19 cellular contexts compared by ENCODE assay signal in genomic region chr2:69359371-69359770, GRCh38. TPM values are rescaled to one million over a fixed set of nuclear protein-coding genes. Genes with fewer than 3 reads are reported as not detected.
DNase-seq lines count a peak whose midpoint lies in the region; ATAC-seq, FAIRE-seq and TF ChIP-seq lines count a peak whose summit lies in the region.
"Had no signal": no experiment of that assay in that cellular context is flagged by ENCODE, and none has a peak within 500 bp of the region (broad histone marks: within the 10 kb centered on the region; RNA-seq: fewer than 3 reads in every experiment).

No MANE protein-coding gene starts in this region.

- H3K79me1 ChIP-seq in H9 (ENCODE audit: insufficient read depth, low read depth, low read length, poor library complexity, severe bottlenecking) = no peaks in the 10 kb centered on the region

- no peak overlapping the region for H3K56ac ChIP-seq in H9 (ENCODE audit: insufficient read length, low read depth, low read length)

- no peak overlapping the region for H2BK15ac ChIP-seq in H9 (ENCODE audit: low read depth, low read length)

- no peak overlapping the region for H3K4me3 ChIP-seq in CD4-positive, CD25-positive, alpha-beta regulatory T cell (ENCODE audit: low read depth, low read length)
- H3K4me3 ChIP-seq: A549 had no signal

- no peaks in the 10 kb centered on the region for H3K79me2 ChIP-seq in H9 (ENCODE audit: insufficient read depth, low read length)

- H3K4me2 ChIP-seq in H9 (ENCODE audit: insufficient read depth, insufficient read length, low read length) = peak overlapping the region; percentile 43
- H3K4me2 ChIP-seq: A549 had no signal

- H3K27me3 Mint-ChIP-seq in CD4-positive, CD25-positive, alpha-beta regulatory T cell = no peaks in the 10 kb centered on the region
- no peaks in the 10 kb centered on the region for H3K27me3 Mint-ChIP-seq in H9 (ENCODE audit: low read depth)

- no peaks in the 10 kb centered on the region for H4K20me1 ChIP-seq in H9 (ENCODE audit: control insufficient read depth, insufficient read depth, insufficient read length)

- no peak overlapping the region for H2BK20ac ChIP-seq in H9 (ENCODE audit: low read depth, low read length, poor library complexity, severe bottlenecking)

- no peak overlapping the region for H2AK5ac ChIP-seq in H9 (ENCODE audit: insufficient read length, low read length)

- FAIRE-seq in TTC549 (lab: Jason Lieb, UNC) = peak; percentile 36
- FAIRE-seq: A549 had no signal

- H3K27ac ChIP-seq in CD4-positive, CD25-positive, alpha-beta regulatory T cell (ENCODE audit: insufficient read depth, low read length, poor library complexity, severe bottlenecking) = no peak overlapping the region
- peak overlapping the region; percentile 82 for H3K27ac ChIP-seq in H9 (ENCODE audit: insufficient read length, low read depth, low read length)
- H3K27ac ChIP-seq: A549 had no signal

- peaks cover 41% of the 10 kb centered on the region for H3K36me3 Mint-ChIP-seq in CD4-positive, CD25-positive, alpha-beta regulatory T cell
- peaks cover 43 to 78% (median 66%) of the 10 kb centered on the region in 3 experiments for H3K36me3 Mint-ChIP-seq in H9 (ENCODE audit: insufficient read depth in 1 of 3, low read depth in 3 of 3)
- H3K36me3 Mint-ChIP-seq in activated naive CD4-positive, alpha-beta T cell treated with anti-CD3 and anti-CD28 coated beads, Interleukin-2, amount 50 U/mL, for 72 hours = peaks cover 7 to 14% of the 10 kb centered on the region in 2 donors

- peak overlapping the region in 2 of 3 donors; percentile 20 to 56 for H3K27ac Mint-ChIP-seq in CD4-positive, CD25-positive, alpha-beta regulatory T cell
- peak overlapping the region; percentile 76 to 94 (median 86); a peak in 6 of 7 replicates for H3K27ac Mint-ChIP-seq in H9
- no peak overlapping the region for H3K27ac Mint-ChIP-seq in activated naive CD4-positive, alpha-beta T cell treated with anti-CD3 and anti-CD28 coated beads, Interleukin-2, amount 50 U/mL, for 72 hours
- H3K27ac Mint-ChIP-seq: CD8-positive, alpha-beta T cell had no signal

- H2AFZ ChIP-seq in H9 (ENCODE audit: low read length) = no peak overlapping the region

- no peak overlapping the region for H3T11ph ChIP-seq in H9 (ENCODE audit: low read length)

- no peak overlapping the region for H2BK120ac ChIP-seq in H9 (ENCODE audit: low read depth, low read length, poor library complexity, severe bottlenecking)

- H3K23ac ChIP-seq in H9 (ENCODE audit: insufficient read length, low read depth, low read length) = no peak overlapping the region

- H4K8ac ChIP-seq in H9 (replicated peaks; ENCODE audit: insufficient read length, low read depth, low read length) = no peak overlapping the region

- no peak overlapping the region for H3K14ac ChIP-seq in H9 (ENCODE audit: insufficient read depth, low read length)

- no peaks in the 10 kb centered on the region for H3K27me3 ChIP-seq in CD4-positive, CD25-positive, alpha-beta regulatory T cell (ENCODE audit: control insufficient read depth, insufficient read depth, low read length)
- H3K27me3 ChIP-seq in H9 (ENCODE audit: insufficient read depth, low read length) = no peaks in the 10 kb centered on the region

- no peaks in the 10 kb centered on the region for H3K9me3 ChIP-seq in CD4-positive, CD25-positive, alpha-beta regulatory T cell (ENCODE audit: control insufficient read depth in 2 of 2, low read length in 2 of 2)
- H3K9me3 ChIP-seq in H9 (ENCODE audit: control insufficient read depth, low read depth, low read length) = no peaks in the 10 kb centered on the region
- H3K9me3 ChIP-seq: A549, Caco-2 had no signal

- ATAC-seq in CD4-positive, CD25-positive, alpha-beta regulatory T cell (ENCODE audit: low read depth in 2 of 2) = no peak
- ATAC-seq in HG03520 (IDR thresholded peaks at IDR 0.05; ENCODE audit: unreplicated experiment) = no peak
- no peak for ATAC-seq in activated naive CD4-positive, alpha-beta T cell treated with anti-CD3 and anti-CD28 coated beads, Interleukin-2, amount 50 U/mL, for 72 hours
- no peak for ATAC-seq in GM21723 (IDR thresholded peaks at IDR 0.05; ENCODE audit: unreplicated experiment)
- ATAC-seq: A549; CD8-positive, alpha-beta T cell; Panc1; SK-N-SH treated with all-trans-retinoic acid at 6 μM for 48 hours had no signal

- peaks cover 84% of the 10 kb centered on the region for H3K36me3 ChIP-seq in CD4-positive, CD25-positive, alpha-beta regulatory T cell (ENCODE audit: control insufficient read depth, insufficient read depth, low read length)

- H3K4me1 Mint-ChIP-seq in CD4-positive, CD25-positive, alpha-beta regulatory T cell = peaks cover 0 to 11% (median 3%) of the 10 kb centered on the region in 4 donors
- peaks cover 22 to 28% of the 10 kb centered on the region in 2 experiments for H3K4me1 Mint-ChIP-seq in H9

- DNase-seq in CD4-positive, CD25-positive, alpha-beta regulatory T cell = peak in 1 of 3 donors; percentile 2
- DNase-seq in H9 (no peak), foreskin melanocyte (peak; percentile 11)
- DNase-seq in activated naive CD4-positive, alpha-beta T cell treated with anti-CD3 and anti-CD28 coated beads, Interleukin-2, amount 50 U/mL, for 72 hours (ENCODE audit: low spot score in 2 of 2) = no peak
- DNase-seq: C1 segment of cervical spinal cord; Caco-2; CD8-positive, alpha-beta T cell; NCI-H1092; NCI-H1417 treated with DMSO at 0.1 percent for 48 hours; NCI-H1694 treated with DMSO at 0.1 percent for 48 hours; NCI-H2081; NCI-H2227 treated with DMSO at 0.1 percent for 48 hours; NCI-H526 treated with DMSO at 0.1 percent for 48 hours had no signal

- H3K23me2 ChIP-seq in H9 (ENCODE audit: insufficient read length, low read depth, low read length, poor library complexity, severe bottlenecking) = no peaks in the 10 kb centered on the region

- no peak overlapping the region for H4K91ac ChIP-seq in H9 (ENCODE audit: insufficient read length, low read depth, low read length)

- H3K4me3 Mint-ChIP-seq in CD4-positive, CD25-positive, alpha-beta regulatory T cell = no peak overlapping the region
- peak overlapping the region in 1 of 2 experiments; percentile 60; a peak in 2 of 5 replicates for H3K4me3 Mint-ChIP-seq in H9
- H3K4me3 Mint-ChIP-seq: CD8-positive, alpha-beta T cell had no signal

- H4K5ac ChIP-seq in H9 (ENCODE audit: insufficient read length, low read depth, low read length) = no peak overlapping the region

- no peak overlapping the region for H2BK12ac ChIP-seq in H9 (ENCODE audit: insufficient read length, low read depth, low read length)

- H3K9me3 Mint-ChIP-seq in CD4-positive, CD25-positive, alpha-beta regulatory T cell = no peaks in the 10 kb centered on the region
- no peaks in the 10 kb centered on the region for H3K9me3 Mint-ChIP-seq in H9
- no peaks in the 10 kb centered on the region for H3K9me3 Mint-ChIP-seq in activated naive CD4-positive, alpha-beta T cell treated with anti-CD3 and anti-CD28 coated beads, Interleukin-2, amount 50 U/mL, for 72 hours
- H3K9me3 Mint-ChIP-seq: CD8-positive, alpha-beta T cell had no signal

- no peaks in the 10 kb centered on the region for H3K4me1 ChIP-seq in CD4-positive, CD25-positive, alpha-beta regulatory T cell (ENCODE audit: control insufficient read depth, insufficient read depth, low read length, poor library complexity, severe bottlenecking)
- H3K4me1 ChIP-seq in H9 (ENCODE audit: insufficient read depth, low read length) = peaks cover 4% of the 10 kb centered on the region; the same call in 1 of the 2 replicates
- H3K4me1 ChIP-seq: Caco-2 had no signal

- H3K18ac ChIP-seq in H9 (ENCODE audit: insufficient read length, low read depth, low read length) = no peak overlapping the region

- H2BK5ac ChIP-seq in H9 (ENCODE audit: insufficient read length, low read length) = no peak overlapping the region

- H3K4ac ChIP-seq in H9 (ENCODE audit: low read depth, low read length) = no peak overlapping the region

- no peak overlapping the region for H3K9ac ChIP-seq in H9 (ENCODE audit: extremely low read depth, insufficient read length, low read length)

- TF ChIP-seq CTCF in H9 (conservative IDR thresholded peaks at IDR 0.05) = no peak

RNA-seq across cellular contexts. Expression of gene GFPT1, which starts 27.7 kb away (rescaled TPM):
- total RNA-seq in CD4-positive, CD25-positive, alpha-beta regulatory T cell = 20.7 TPM
- 10 to 100 TPM in 3 of 4 donors, 1 to 10 TPM in 1; 8.0 to 13.6 (median 11.4) TPM for polyA plus RNA-seq in CD4-positive, CD25-positive, alpha-beta regulatory T cell
- 75.8 and 84.4 TPM in 2 replicates for total RNA-seq in H9 (2021)
- total RNA-seq in activated naive CD4-positive, alpha-beta T cell treated with anti-CD3 and anti-CD28 coated beads, Interleukin-2, amount 50 U/mL, for 72 hours = 10 to 100 TPM; 25.1 to 57.7 TPM

Comparison
In these comparisons a context has a peak if more than half of its experiments do, and no peak if none do; other contexts are left out.
1. H3K27ac Mint-ChIP-seq: peak in CD4-positive, CD25-positive, alpha-beta regulatory T cell (2 of 3) and H9 (3 of 3); none in activated naive CD4-positive, alpha-beta T cell treated with anti-CD3 and anti-CD28 coated beads, Interleukin-2, amount 50 U/mL, for 72 hours (0 of 2).